8 cellular contexts compared by ENCODE assay signal in the genomic region with DNA sequence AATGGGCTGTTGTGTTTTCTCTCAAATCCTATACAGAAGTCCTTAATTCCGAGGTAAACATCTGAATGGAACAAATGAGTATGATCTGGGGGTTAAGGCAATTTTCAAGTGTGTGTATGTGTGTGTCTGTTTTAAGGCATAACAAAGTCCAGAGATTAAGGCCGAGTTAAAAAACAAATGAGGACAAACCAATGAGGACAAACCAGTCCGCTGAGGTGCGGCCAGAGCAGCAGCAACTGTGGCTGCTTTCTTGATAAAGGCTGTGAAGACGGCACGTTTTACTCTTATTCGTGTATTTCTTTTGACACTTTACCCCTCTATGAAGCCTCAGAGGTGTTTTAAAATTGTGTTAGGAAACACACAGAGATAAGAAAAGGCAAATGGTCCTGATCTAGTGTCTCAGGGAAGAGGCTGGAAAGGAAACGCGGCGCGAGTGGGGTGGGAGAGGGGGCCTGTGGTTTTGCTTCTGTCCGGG. TPM values are rescaled to one million over a fixed set of nuclear protein-coding genes. Genes with fewer than 3 reads are reported as not detected.
DNase-seq lines count a peak whose midpoint lies in the region; ATAC-seq and TF ChIP-seq lines count a peak whose summit lies in the region.

No MANE protein-coding gene starts in this region.

- H3K27me3 ChIP-seq in kidney epithelial cell (ENCODE audit: control insufficient read depth, insufficient read depth, low read length) (no peaks in the 10 kb centered on the region), thyroid gland (no peaks in the 10 kb centered on the region)

- 8 to 11% methylated on average over 12 of the region's 12 CpGs for WGBS in thyroid gland, 2 donors

- peaks cover 6 to 13% of the 10 kb centered on the region in 2 donors for H3K4me1 ChIP-seq in thyroid gland

- ATAC-seq in GM19463 (IDR thresholded peaks at IDR 0.05; ENCODE audit: unreplicated experiment), result no peak

- no peaks in the 10 kb centered on the region for H3K9me3 ChIP-seq in thyroid gland

- TF ChIP-seq POLR2A in thyroid gland (IDR thresholded peaks at IDR 0.05), result peak in 1 of 2 donors; percentile 53

- H3K4me3 ChIP-seq in kidney epithelial cell (ENCODE audit: low read depth, low read length) (peak overlapping the region; percentile 79), thyroid gland (replicated peaks in 1 of 3) (peak overlapping the region; percentile 45 to 77 (median 67))

- TF ChIP-seq CTCF in kidney epithelial cell (IDR thresholded peaks at IDR 0.05; ENCODE audit: insufficient read depth, low read length, poor library complexity, severe bottlenecking) (no peak), thyroid gland (IDR thresholded peaks at IDR 0.05) (no peak)

- no peaks in the 10 kb centered on the region for H3K36me3 ChIP-seq in kidney epithelial cell (ENCODE audit: control insufficient read depth, insufficient read depth, low read length)
- no peaks in the 10 kb centered on the region for H3K36me3 ChIP-seq in thyroid gland

- peak; percentile 32 for DNase-seq in NCI-H82 (lab: John Stamatoyannopoulos, UW)
- DNase-seq in NCI-H82 treated with DMSO at 0.1 percent for 48 hours (lab: John Stamatoyannopoulos, UW; ENCODE audit: unreplicated experiment), result no peak
- DNase-seq in astrocyte of the hippocampus (ENCODE audit: low read depth, low spot score), result peak; percentile 65
- DNase-seq in kidney epithelial cell (ENCODE audit: low read depth), result no peak
- peak; percentile 43 to 48 for DNase-seq in thyroid gland
- no peak for DNase-seq in germinal center (ENCODE audit: low spot score)
- no peak for DNase-seq in KG1 (lab: John Stamatoyannopoulos, UW)

- H3K27ac ChIP-seq in thyroid gland, result peak overlapping the region; percentile 95 to 98 (median 97)

- intact Hi-C loops in thyroid gland (cut with DNase I), result no loop called here

RNA-seq across cellular contexts. Expression of a gene that starts 0.5 kb away (rescaled TPM):
- 95.5 and 99.3 TPM in 2 replicates for total RNA-seq in kidney epithelial cell
- 10 to 100 TPM; 34.0 to 46.3 (median 38.0) TPM for total RNA-seq in thyroid gland

Comparison
In these comparisons a context has a peak if more than half of its experiments do, and no peak if none do; other contexts are left out.
1. DNase-seq: peak in NCI-H82 (single experiment), astrocyte of the hippocampus (single experiment) and thyroid gland (2 of 2); none in NCI-H82 treated with DMSO at 0.1 percent for 48 hours (single experiment), kidney epithelial cell (single experiment), germinal center (single experiment) and KG1 (single experiment).